Comparison of ENCODE assay signal across 17 cellular contexts in the genomic region with DNA sequence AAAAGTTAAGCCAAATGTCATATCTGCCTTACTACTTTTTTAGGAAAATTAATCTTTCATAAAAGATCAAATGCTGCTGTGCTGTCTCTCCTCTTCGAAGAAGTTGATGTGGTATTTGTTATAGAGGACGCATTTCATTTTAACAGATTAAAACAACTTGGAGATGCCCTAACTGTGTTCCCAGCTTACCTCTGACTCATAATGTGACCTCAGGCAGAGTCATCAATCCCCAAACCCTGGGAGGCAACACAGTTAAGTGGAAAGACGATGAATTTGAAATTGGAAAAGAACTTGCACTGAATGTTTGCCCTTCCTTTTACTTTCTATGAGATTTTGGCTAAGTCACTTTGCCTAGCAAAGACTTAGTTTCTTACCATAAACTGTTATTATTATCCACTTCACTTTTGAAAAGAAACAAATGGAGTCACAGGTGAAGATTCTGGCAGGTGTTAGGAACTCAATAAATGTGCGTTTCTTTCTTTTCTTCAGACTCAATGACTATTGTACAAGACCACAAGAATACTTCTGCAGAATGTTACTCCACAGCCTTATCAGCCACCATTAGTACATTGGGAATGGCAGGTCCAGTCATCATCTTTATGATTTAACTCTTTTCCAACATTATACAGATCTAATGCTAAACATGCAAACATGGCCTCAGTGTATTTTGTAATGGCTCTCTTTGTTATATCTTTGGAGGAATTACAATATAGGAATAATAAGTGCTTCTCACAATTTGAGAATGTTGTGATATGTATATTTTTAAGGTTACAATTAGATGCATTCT.
A peak's percentile ranks its signal among the peaks of the same experiment; 100 is the strongest.
DNase-seq lines count a peak whose midpoint lies in the region; ATAC-seq, FAIRE-seq and TF ChIP-seq lines count a peak whose summit lies in the region.
"Had no signal": no experiment of that assay in that cellular context is flagged by ENCODE, and none has a peak within 500 bp of the region (broad histone marks: within the 10 kb centered on the region; RNA-seq: fewer than 3 reads in every experiment).

No MANE protein-coding gene starts in this region.

- peaks cover 47% of the 10 kb centered on the region for H3K4me1 ChIP-seq in ACC112 (ENCODE audit: control insufficient read depth, insufficient read depth, low read length, unreplicated experiment)
- H3K4me1 ChIP-seq in astrocyte (ENCODE audit: insufficient read depth, low read length), result peaks cover 5% of the 10 kb centered on the region
- peaks cover 0 to 6% of the 10 kb centered on the region in 2 donors for H3K4me1 ChIP-seq in aorta (ENCODE audit: control insufficient read depth in 1 of 2, insufficient read depth in 2 of 2, low read length in 2 of 2)

- H3K4me1 Mint-ChIP-seq in astrocyte (ENCODE audit: low read depth, unreplicated experiment), result peaks cover 16% of the 10 kb centered on the region
- H3K4me1 Mint-ChIP-seq in Calu3 (ENCODE audit: low read depth, unreplicated experiment), result no peaks in the 10 kb centered on the region
- no peaks in the 10 kb centered on the region for H3K4me1 Mint-ChIP-seq in T-helper 2 cell treated with Interferon-gamma antibody and Interleukin-4, amounts not matched to agents 5 μg/mL and 100 μg/mL, for 36 hours (ENCODE audit: low read depth)
- H3K4me1 Mint-ChIP-seq: activated CD4-positive, alpha-beta T cell treated with anti-CD3 and anti-CD28 coated beads for 36 hours; activated naive CD8-positive, alpha-beta T cell treated with anti-CD3 and anti-CD28 coated beads, Interleukin-2, amount 10 ng/mL, durations not matched to agents 7 days and 5 days had no signal

- no peak for ATAC-seq in aorta (ENCODE audit: low FRiP score)
- ATAC-seq: activated CD4-positive, alpha-beta T cell treated with anti-CD3 and anti-CD28 coated beads for 36 hours had no signal

- peak overlapping the region; percentile 59 for H3K4me3 ChIP-seq in ACC112 (ENCODE audit: low read depth, low read length)
- H3K4me3 ChIP-seq in astrocyte (ENCODE audit: insufficient read depth, low read depth, low read length), result no peak overlapping the region
- H3K4me3 ChIP-seq in aorta (ENCODE audit: low read length in 2 of 2), result no peak overlapping the region

- peak overlapping the region; percentile 78 for H2AFZ ChIP-seq in ACC112 (ENCODE audit: low read length, unreplicated experiment)
- no peak overlapping the region for H2AFZ ChIP-seq in astrocyte (ENCODE audit: low read depth, low read length)

- H3K27me3 ChIP-seq in ACC112 (ENCODE audit: insufficient read depth, low read length) (no peaks in the 10 kb centered on the region), astrocyte (ENCODE audit: insufficient read depth, low read length) (no peaks in the 10 kb centered on the region), aorta (ENCODE audit: control insufficient read depth in 1 of 2, insufficient read depth in 2 of 2, low read length in 1 of 2) (no peaks in the 10 kb centered on the region)
- H3K27me3 ChIP-seq: neutrophil had no signal

- no peaks in the 10 kb centered on the region for H4K20me1 ChIP-seq in astrocyte (ENCODE audit: insufficient read depth, low read length)

- peaks cover 3% of the 10 kb centered on the region; the same call in 1 of the 2 replicates for H3K36me3 ChIP-seq in ACC112 (ENCODE audit: insufficient read depth, low read length)
- H3K36me3 ChIP-seq in astrocyte (ENCODE audit: insufficient read depth, low read length), result no peaks in the 10 kb centered on the region
- peaks cover 3 to 6% of the 10 kb centered on the region in 2 donors for H3K36me3 ChIP-seq in aorta (ENCODE audit: control insufficient read depth in 1 of 2, insufficient read depth in 2 of 2, low read length in 1 of 2)
- H3K36me3 ChIP-seq: neutrophil had no signal

- intact Hi-C loops in aorta (cut with DNase I), result no loop called here
- intact Hi-C loops in Calu3 (cut with micrococcal nuclease; ENCODE audit: unreplicated experiment), result no loop called here

- no peak overlapping the region for H3K9ac ChIP-seq in astrocyte (ENCODE audit: low read length)

- CTCF ChIA-PET in Calu3 (lab: Charles Lee), result no interaction called here

- BruUV-seq in Calu3 (replicated peaks; lab: Mats Ljungman, UMichigan), result no TSS peak

- no peak overlapping the region for H3K4me3 Mint-ChIP-seq in astrocyte (ENCODE audit: unreplicated experiment)
- no peak overlapping the region for H3K4me3 Mint-ChIP-seq in Calu3 (ENCODE audit: low read depth, unreplicated experiment)
- H3K4me3 Mint-ChIP-seq in T-helper 2 cell treated with Interferon-gamma antibody and Interleukin-4, amounts not matched to agents 5 μg/mL and 100 μg/mL, for 36 hours, result no peak overlapping the region
- H3K4me3 Mint-ChIP-seq: activated CD4-positive, alpha-beta T cell treated with anti-CD3 and anti-CD28 coated beads for 36 hours; activated naive CD8-positive, alpha-beta T cell treated with anti-CD3 and anti-CD28 coated beads, Interleukin-2, amount 10 ng/mL, durations not matched to agents 7 days and 5 days had no signal

- H3K27me3 Mint-ChIP-seq in astrocyte (ENCODE audit: low read depth, unreplicated experiment) (no peaks in the 10 kb centered on the region), Calu3 (ENCODE audit: unreplicated experiment) (no peaks in the 10 kb centered on the region)
- H3K27me3 Mint-ChIP-seq in T-helper 2 cell treated with Interferon-gamma antibody and Interleukin-4, amounts not matched to agents 5 μg/mL and 100 μg/mL, for 36 hours (ENCODE audit: low read depth), result no peaks in the 10 kb centered on the region
- H3K27me3 Mint-ChIP-seq: activated CD4-positive, alpha-beta T cell treated with anti-CD3 and anti-CD28 coated beads for 36 hours; activated naive CD8-positive, alpha-beta T cell treated with anti-CD3 and anti-CD28 coated beads, Interleukin-2, amount 10 ng/mL, durations not matched to agents 7 days and 5 days had no signal

- H3K4me2 ChIP-seq in astrocyte (ENCODE audit: low read length), result peak overlapping the region; percentile 31

- H3K9me3 ChIP-seq in astrocyte (ENCODE audit: insufficient read depth, low read depth, low read length) (no peaks in the 10 kb centered on the region), aorta (ENCODE audit: control insufficient read depth, low read length) (no peaks in the 10 kb centered on the region)
- H3K9me3 ChIP-seq: neutrophil had no signal

- H3K27ac Mint-ChIP-seq in astrocyte (ENCODE audit: unreplicated experiment) (peak overlapping the region; percentile 27), Calu3 (ENCODE audit: unreplicated experiment) (no peak overlapping the region)
- no peak overlapping the region for H3K27ac Mint-ChIP-seq in T-helper 2 cell treated with Interferon-gamma antibody and Interleukin-4, amounts not matched to agents 5 μg/mL and 100 μg/mL, for 36 hours
- H3K27ac Mint-ChIP-seq: activated CD4-positive, alpha-beta T cell treated with anti-CD3 and anti-CD28 coated beads for 36 hours; activated naive CD8-positive, alpha-beta T cell treated with anti-CD3 and anti-CD28 coated beads, Interleukin-2, amount 10 ng/mL, durations not matched to agents 7 days and 5 days had no signal

- H3K79me2 ChIP-seq in ACC112 (ENCODE audit: control insufficient read depth, insufficient read depth, low read length, unreplicated experiment) (no peaks in the 10 kb centered on the region), astrocyte (ENCODE audit: insufficient read depth, low read length) (no peaks in the 10 kb centered on the region)

- peak; percentile 62 for FAIRE-seq in astrocyte (lab: Jason Lieb, UNC)
- FAIRE-seq: frontal cortex, GM12892 had no signal

- H3K9me3 Mint-ChIP-seq in astrocyte (ENCODE audit: unreplicated experiment) (peaks cover 4% of the 10 kb centered on the region), Calu3 (ENCODE audit: low read depth, unreplicated experiment) (no peaks in the 10 kb centered on the region)
- peaks cover 12% of the 10 kb centered on the region for H3K9me3 Mint-ChIP-seq in T-helper 2 cell treated with Interferon-gamma antibody and Interleukin-4, amounts not matched to agents 5 μg/mL and 100 μg/mL, for 36 hours

- no peaks in the 10 kb centered on the region for H3K36me3 Mint-ChIP-seq in astrocyte (ENCODE audit: low read depth, unreplicated experiment)
- no peaks in the 10 kb centered on the region for H3K36me3 Mint-ChIP-seq in Calu3 (ENCODE audit: insufficient read depth, unreplicated experiment)
- no peaks in the 10 kb centered on the region for H3K36me3 Mint-ChIP-seq in T-helper 2 cell treated with Interferon-gamma antibody and Interleukin-4, amounts not matched to agents 5 μg/mL and 100 μg/mL, for 36 hours (ENCODE audit: low read depth)
- H3K36me3 Mint-ChIP-seq: activated naive CD8-positive, alpha-beta T cell treated with anti-CD3 and anti-CD28 coated beads, Interleukin-2, amount 10 ng/mL, durations not matched to agents 7 days and 5 days had no signal

- no peak for TF ChIP-seq CTCF in astrocyte (IDR thresholded peaks at IDR 0.05; ENCODE audit: insufficient read depth, low read depth, low read length)
- TF ChIP-seq CTCF in Calu3 (IDR thresholded peaks at IDR 0.05; ENCODE audit: unreplicated experiment), result no peak

- 64 to 66% methylated on average over 4 of the region's 4 CpGs for WGBS in aorta, 2 donors

- H3K27ac ChIP-seq in ACC112 (ENCODE audit: low read depth, low read length) (peak overlapping the region; percentile 97), astrocyte (ENCODE audit: low read depth, low read length) (peak overlapping the region; percentile 29), aorta (ENCODE audit: low read depth in 1 of 2, low read length in 2 of 2) (no peak overlapping the region)
- H3K27ac ChIP-seq: neutrophil had no signal

- peak; percentile 36 for DNase-seq in HPDE6-E6E7 (ENCODE audit: extremely low spot score)
- DNase-seq in astrocyte (ENCODE audit: low read depth), result peak; percentile 71
- peak; percentile 5 for DNase-seq in hepatic stellate cell (ENCODE audit: low spot score)
- no peak for DNase-seq in aorta
- DNase-seq in Calu3, result no peak
- DNase-seq in HT-29 (ENCODE audit: low spot score), result no peak
- no peak for DNase-seq in T-helper 2 cell treated with Interferon-gamma antibody and Interleukin-4, amounts not matched to agents 5 μg/mL and 100 μg/mL, for 36 hours (ENCODE audit: low spot score)
- DNase-seq: activated CD4-positive, alpha-beta T cell treated with anti-CD3 and anti-CD28 coated beads for 36 hours; activated naive CD8-positive, alpha-beta T cell treated with anti-CD3 and anti-CD28 coated beads, Interleukin-2, amount 10 ng/mL, durations not matched to agents 7 days and 5 days; cortex of kidney; NCI-H1105; substantia nigra; T-helper 1 cell had no signal

Comparison
In these comparisons a context has a peak if more than half of its experiments do, and no peak if none do; other contexts are left out.
1. H3K27ac ChIP-seq: peak in ACC112 (single experiment) and astrocyte (single experiment); none in aorta (0 of 2).
2. DNase-seq: peak in HPDE6-E6E7 (single experiment), astrocyte (single experiment) and hepatic stellate cell (single experiment); none in aorta (0 of 2), Calu3 (single experiment), HT-29 (single experiment) and T-helper 2 cell treated with Interferon-gamma antibody and Interleukin-4, amounts not matched to agents 5 μg/mL and 100 μg/mL, for 36 hours (single experiment).